In the genomic region with DNA sequence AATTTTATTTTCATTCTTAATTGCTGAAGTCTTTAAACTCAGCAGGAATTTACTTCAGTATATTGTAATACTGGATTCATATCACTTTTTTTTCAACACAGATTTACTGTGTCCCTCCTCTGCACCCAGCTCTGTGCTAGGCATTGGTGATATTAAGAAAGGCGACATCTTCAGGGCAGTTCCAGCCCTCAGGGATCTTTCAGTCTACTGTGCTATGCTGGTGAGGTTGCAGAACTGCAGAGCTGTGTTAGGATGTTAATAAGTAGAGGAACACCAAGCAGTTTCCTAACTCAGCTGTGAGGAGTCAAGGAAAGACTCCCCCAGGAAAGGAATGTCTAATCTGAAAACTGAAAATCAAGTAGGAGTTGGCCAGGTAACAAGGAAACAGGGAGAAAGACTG, we compare ENCODE assay signal across 23 cellular contexts.
"Had no signal": no experiment of that assay in that cellular context is flagged by ENCODE, and none has a peak within 500 bp of the region (broad histone marks: within the 10 kb centered on the region; RNA-seq: fewer than 3 reads in every experiment).

No MANE protein-coding gene starts in this region.

- H3K27ac ChIP-seq: KMS-11, Peyer's patch had no signal

- DNase-seq: MV-4-11, NCI-H1048, NCI-H1105 treated with DMSO at 0.1 percent for 48 hours, NCI-H1417 treated with DMSO at 0.1 percent for 48 hours, NCI-H146, NCI-H1694 treated with DMSO at 0.1 percent for 48 hours, NCI-H1930, NCI-H2081, NCI-H2107, NCI-H2227 treated with DMSO at 0.1 percent for 48 hours, NCI-H524, NCI-H526 treated with DMSO at 0.1 percent for 48 hours, NCI-H748 treated with DMSO at 0.1 percent for 48 hours, PC-3, Peyer's patch, RPMI8226, SHP77, SK-N-SH, SW 1271, T-cell had no signal

- H3K9ac ChIP-seq: KMS-11, SK-N-SH had no signal

- H3K9me3 ChIP-seq: Peyer's patch, SK-N-SH had no signal

- H3K4me1 ChIP-seq: Peyer's patch had no signal

- H3K4me1 Mint-ChIP-seq: IgD-negative memory B cell, T-cell had no signal

- H3K9me2 ChIP-seq: SK-N-SH had no signal

- H3K4me3 ChIP-seq: K562, Peyer's patch had no signal

- H3K4me3 Mint-ChIP-seq: IgD-negative memory B cell, T-cell had no signal

- H3K27me3 ChIP-seq: Peyer's patch had no signal

- H3K9me3 Mint-ChIP-seq: IgD-negative memory B cell, T-cell had no signal

- H3K27ac Mint-ChIP-seq: IgD-negative memory B cell, T-cell had no signal

- H3K4me2 ChIP-seq: KMS-11, SK-N-SH had no signal

- ATAC-seq: K562, PC-3, T-cell had no signal

- H3K36me3 ChIP-seq: Peyer's patch had no signal

- H3K36me3 Mint-ChIP-seq: IgD-negative memory B cell, T-cell had no signal
